ENCODE assay signal across 18 cellular contexts in the genomic region with DNA sequence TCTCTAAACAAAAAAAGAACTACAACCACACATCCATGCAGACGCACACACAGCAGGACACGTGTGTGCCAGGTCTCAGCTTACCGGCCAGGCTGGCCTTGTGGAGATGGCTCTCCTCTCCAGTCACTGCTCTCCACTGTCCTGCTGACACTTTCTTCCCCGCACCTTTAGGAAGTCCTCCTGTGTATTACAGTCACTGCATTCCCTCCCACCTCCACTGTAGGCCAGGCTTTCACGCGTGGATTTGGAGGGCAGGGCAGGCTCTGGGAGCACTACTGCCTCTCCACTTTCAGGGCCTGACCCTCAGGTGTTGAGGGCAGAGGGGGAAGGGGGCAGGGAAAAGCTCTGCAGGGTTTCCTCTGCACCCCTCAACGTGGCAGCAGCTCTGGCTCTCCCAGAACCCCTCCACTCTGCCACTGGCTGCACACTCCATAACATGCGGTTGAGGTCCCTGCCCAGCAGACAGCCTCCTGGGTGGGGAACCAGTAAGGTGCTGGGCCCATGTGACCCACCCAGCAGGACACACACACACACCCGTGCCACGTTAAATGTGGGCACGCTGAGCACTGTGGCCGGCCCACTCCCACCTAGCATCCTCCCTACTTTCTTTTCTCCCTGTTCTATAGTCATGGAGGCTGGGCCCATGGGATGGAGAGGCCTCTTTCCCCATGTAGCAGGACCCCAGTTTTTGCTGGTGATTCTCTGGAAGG.
DNase-seq lines count a peak whose midpoint lies in the region; ATAC-seq and TF ChIP-seq lines count a peak whose summit lies in the region.
"Had no signal": no experiment of that assay in that cellular context is flagged by ENCODE, and none has a peak within 500 bp of the region (broad histone marks: within the 10 kb centered on the region; RNA-seq: fewer than 3 reads in every experiment).

No MANE protein-coding gene starts in this region.

- no peak for TF ChIP-seq CTCF in left ventricle myocardium inferior (IDR thresholded peaks at IDR 0.05; ENCODE audit: borderline replicate concordance)
- no peak for TF ChIP-seq CTCF in natural killer cell (IDR thresholded peaks at IDR 0.05)
- no peak for TF ChIP-seq CTCF in gastrocnemius medialis (IDR thresholded peaks at IDR 0.05 in 4 of 5, conservative IDR thresholded peaks at IDR 0.05 in 1 of 5)
- TF ChIP-seq CTCF in type B pancreatic cell (conservative IDR thresholded peaks at IDR 0.05): no peak

- no peaks in the 10 kb centered on the region for H3K36me3 ChIP-seq in left ventricle myocardium inferior
- H3K36me3 ChIP-seq in gastrocnemius medialis: no peaks in the 10 kb centered on the region

- no peaks in the 10 kb centered on the region for H3K9me3 ChIP-seq in left ventricle myocardium inferior (replicated peaks)
- no peaks in the 10 kb centered on the region for H3K9me3 ChIP-seq in gastrocnemius medialis

- no peaks in the 10 kb centered on the region for H3K36me3 Mint-ChIP-seq in natural killer cell
- no peaks in the 10 kb centered on the region for H3K36me3 Mint-ChIP-seq in type B pancreatic cell
- H3K36me3 Mint-ChIP-seq: CD14-positive monocyte had no signal

- H3K27ac ChIP-seq in left ventricle myocardium inferior (replicated peaks): peak overlapping the region; percentile 81
- peak overlapping the region in 3 of 4 donors; percentile 63 to 82 (median 80) for H3K27ac ChIP-seq in gastrocnemius medialis
- H3K27ac ChIP-seq: RWPE1 had no signal

- TF ChIP-seq POLR2A in gastrocnemius medialis (IDR thresholded peaks at IDR 0.05): no peak

- H3K4me1 Mint-ChIP-seq in natural killer cell (no peaks in the 10 kb centered on the region), type B pancreatic cell (ENCODE audit: unreplicated experiment) (peaks cover 26% of the 10 kb centered on the region)
- H3K4me1 Mint-ChIP-seq: CD14-positive monocyte had no signal

- ATAC-seq in left cardiac atrium (no peak), natural killer cell (no peak), gastrocnemius medialis (no peak), HG02571 (IDR thresholded peaks at IDR 0.05; ENCODE audit: unreplicated experiment) (no peak)

- intact Hi-C loops in left ventricle myocardium inferior (cut with micrococcal nuclease) (no loop called here), left cardiac atrium (cut with DNase I) (loop anchor here (10.0 kb wide), 2 partner anchors 569 to 809 kb away; no protein-coding TSS in a partner anchor), natural killer cell (cut with micrococcal nuclease) (loop anchor here (10.0 kb wide), 1 partner anchor 1019 kb away; no protein-coding TSS in a partner anchor), gastrocnemius medialis (cut with DNase I; ENCODE audit: low total_unique reads) (loop anchor here (5.0 to 10.0 kb wide), 2 partner anchors 569 to 771 kb away; no protein-coding TSS in a partner anchor)

- peak; percentile 4 for DNase-seq in left ventricle myocardium inferior
- DNase-seq in left cardiac atrium: no peak
- DNase-seq in natural killer cell: peak; percentile 3
- no peak for DNase-seq in gastrocnemius medialis
- no peak for DNase-seq in type B pancreatic cell (ENCODE audit: extremely low spot score, unreplicated experiment)
- no peak for DNase-seq in activated gamma-delta T cell treated with Interleukin-2 at 50 U/mL for 16 hours
- DNase-seq: AML-193; COR-L47; GOT3; KBM-7; NCI-H1417 treated with DMSO at 0.1 percent for 48 hours; NCI-H2029; NCI-H2171; NCI-H446 treated with DMSO at 0.1 percent for 48 hours; NK-92 treated with Interleukin-12 subunit alpha and Interleukin-12 subunit beta, amount 100 ng/mL, for 24 hours had no signal

- H3K4me3 ChIP-seq in left ventricle myocardium inferior (no peak overlapping the region), gastrocnemius medialis (no peak overlapping the region)

- H3K9me3 Mint-ChIP-seq in natural killer cell (no peaks in the 10 kb centered on the region), type B pancreatic cell (no peaks in the 10 kb centered on the region)

- H3K4me1 ChIP-seq in left ventricle myocardium inferior: peaks cover 68% of the 10 kb centered on the region
- H3K4me1 ChIP-seq in gastrocnemius medialis: peaks cover 64 to 67% of the 10 kb centered on the region in 2 donors

- in situ Hi-C loops in gastrocnemius medialis (cut with MboI; ENCODE audit: low sequenced_read_pairs in 4 of 4): loop anchor here in 1 of 4 donors (10.0 to 25.0 kb wide), 2 partner anchors 89 to 411 kb away; no protein-coding TSS in a partner anchor

- H3K27me3 Mint-ChIP-seq in natural killer cell (ENCODE audit: low read depth in 2 of 2) (peaks cover 0 to 3% of the 10 kb centered on the region in 2 donors), type B pancreatic cell (no peaks in the 10 kb centered on the region)

- H3K27ac Mint-ChIP-seq in natural killer cell (no peak overlapping the region), type B pancreatic cell (no peak overlapping the region)
- H3K27ac Mint-ChIP-seq: CD14-positive monocyte had no signal

- no peak overlapping the region for H3K4me3 Mint-ChIP-seq in natural killer cell
- no peak overlapping the region for H3K4me3 Mint-ChIP-seq in type B pancreatic cell
- H3K4me3 Mint-ChIP-seq: CD14-positive monocyte had no signal

- no peaks in the 10 kb centered on the region for H3K27me3 ChIP-seq in left ventricle myocardium inferior (ENCODE audit: low read depth)
- no peaks in the 10 kb centered on the region for H3K27me3 ChIP-seq in gastrocnemius medialis

Comparison
In these comparisons a context has a peak if more than half of its experiments do, and no peak if none do; other contexts are left out.
1. DNase-seq: peak in left ventricle myocardium inferior (single experiment) and natural killer cell (single experiment); none in left cardiac atrium (single experiment), gastrocnemius medialis (0 of 2), type B pancreatic cell (single experiment) and activated gamma-delta T cell treated with Interleukin-2 at 50 U/mL for 16 hours (single experiment).